In genomic region chr6:166626177-166627038, GRCh38 we compare ENCODE assay signal across 8 cellular contexts. TPM values are rescaled to one million over a fixed set of nuclear protein-coding genes. Genes with fewer than 3 reads are reported as not detected.
DNase-seq lines count a peak whose midpoint lies in the region; ATAC-seq, FAIRE-seq and TF ChIP-seq lines count a peak whose summit lies in the region.

No MANE protein-coding gene starts in this region.

- intact Hi-C loops in kidney (cut with DNase I), result no loop called here

- peaks cover 8 to 14% of the 10 kb centered on the region in 2 donors for H3K4me1 ChIP-seq in kidney (ENCODE audit: control insufficient read depth in 1 of 2, insufficient read depth in 1 of 2, low read depth in 1 of 2, low read length in 2 of 2)

- TF ChIP-seq CTCF in bronchial epithelial cell (IDR thresholded peaks at IDR 0.05; ENCODE audit: insufficient read depth, low read length, severe bottlenecking), result no peak
- no peak for TF ChIP-seq CTCF in kidney (IDR thresholded peaks at IDR 0.05; ENCODE audit: borderline replicate concordance, extremely low read depth, insufficient read depth)

- peak; percentile 50 for DNase-seq in bronchial epithelial cell (ENCODE audit: low read depth)
- peak; percentile 87 for DNase-seq in kidney
- peak; percentile 23 to 40 for DNase-seq in stimulated activated CD4-positive, alpha-beta T cell treated with anti-CD3 and anti-CD28 coated beads, Interleukin-2, amount 100 ng/mL, for 24 hours
- no peak for DNase-seq in hippocampal formation (lab: John Stamatoyannopoulos, UW)

- H3K9ac ChIP-seq in kidney (ENCODE audit: low read length in 2 of 2), result peak overlapping the region; percentile 21 to 75

- no peaks in the 10 kb centered on the region for H3K36me3 ChIP-seq in bronchial epithelial cell (ENCODE audit: control insufficient read depth, insufficient read depth, low read length)
- H3K36me3 ChIP-seq in kidney (ENCODE audit: control insufficient read depth in 1 of 2, insufficient read depth in 2 of 2, low read length in 2 of 2), result no peaks in the 10 kb centered on the region

- no peaks in the 10 kb centered on the region for H3K27me3 ChIP-seq in bronchial epithelial cell (ENCODE audit: control insufficient read depth, insufficient read depth, low read length)

- FAIRE-seq in bronchial epithelial cell (lab: Jason Lieb, UNC), result no peak
- no peak for FAIRE-seq in kidney (lab: Jason Lieb, UNC)

- H3K27ac ChIP-seq in kidney (ENCODE audit: low read depth in 2 of 2, low read length in 2 of 2), result peak overlapping the region; percentile 26 to 70

- ATAC-seq in GM18907 (IDR thresholded peaks at IDR 0.05; ENCODE audit: unreplicated experiment), result peak; percentile 6
- ATAC-seq in HG03432 (IDR thresholded peaks at IDR 0.05; ENCODE audit: unreplicated experiment), result peak; percentile 1
- ATAC-seq in SK-N-SH treated with all-trans-retinoic acid at 6 μM for 48 hours, result peak; percentile 2; the same call in 2 of the 3 replicates
- ATAC-seq in HG02571 (IDR thresholded peaks at IDR 0.05; ENCODE audit: unreplicated experiment), result no peak

- H3K4me3 ChIP-seq in bronchial epithelial cell (ENCODE audit: low read depth, low read length), result peak overlapping the region; percentile 83
- peak overlapping the region; percentile 67 to 80 for H3K4me3 ChIP-seq in kidney (ENCODE audit: low read length in 2 of 2)

- H3K9me3 ChIP-seq in kidney (ENCODE audit: control insufficient read depth in 1 of 2, low read length in 2 of 2), result no peaks in the 10 kb centered on the region

TF ChIP-seq in SK-N-SH treated with all-trans-retinoic acid at 6 μM for 48 hours, 23 proteins besides CTCF, POLR2A, EP300 and RAD21:
- TF ChIP-seq PPARA (CRISPR knock-in tag; IDR thresholded peaks at IDR 0.05; ENCODE audit: borderline replicate concordance) (no peak), ESRRG (CRISPR knock-in tag; IDR thresholded peaks at IDR 0.05) (no peak), CSRNP3 (CRISPR knock-in tag; IDR thresholded peaks at IDR 0.05) (no peak), ZFP30 (CRISPR knock-in tag; IDR thresholded peaks at IDR 0.05) (no peak)

RNA-seq across cellular contexts. Expression of gene RPS6KA2, which starts 0.6 kb away (rescaled TPM):
- total RNA-seq in bronchial epithelial cell, result 42.6 and 44.4 TPM in 2 replicates
- total RNA-seq in kidney, result 61.2 TPM
- 12.3 TPM for polyA plus RNA-seq in kidney (ENCODE audit: insufficient read depth, low read depth, low replicate concordance)

RNA-seq across cellular contexts. Expression of gene RAMACL, which starts 39.9 kb away (rescaled TPM):
- 1.6 and 1.7 TPM in 2 replicates for total RNA-seq in bronchial epithelial cell
- total RNA-seq in kidney, result 1.9 TPM
- polyA plus RNA-seq in kidney (ENCODE audit: insufficient read depth, low read depth, low replicate concordance), result not detected

Comparison
In these comparisons a context has a peak if more than half of its experiments do, and no peak if none do; other contexts are left out.
1. DNase-seq: peak in bronchial epithelial cell (single experiment), kidney (single experiment) and stimulated activated CD4-positive, alpha-beta T cell treated with anti-CD3 and anti-CD28 coated beads, Interleukin-2, amount 100 ng/mL, for 24 hours (2 of 2); none in hippocampal formation (0 of 2).